ENCODE assay signal across 15 cellular contexts in genomic region chr5:57386958-57387357, GRCh38.
DNase-seq lines count a peak whose midpoint lies in the region; ATAC-seq and TF ChIP-seq lines count a peak whose summit lies in the region.
"Had no signal": no experiment of that assay in that cellular context is flagged by ENCODE, and none has a peak within 500 bp of the region (broad histone marks: within the 10 kb centered on the region; RNA-seq: fewer than 3 reads in every experiment).

No MANE protein-coding gene starts in this region.

- TF ChIP-seq CTCF in brain microvascular endothelial cell (IDR thresholded peaks at IDR 0.05; ENCODE audit: low read depth, low read length, missing control alignments) (no peak), prostate gland (IDR thresholded peaks at IDR 0.05) (no peak)

- WGBS in prostate gland: 79% methylated on average over 2 of the region's 2 CpGs

- no peak overlapping the region for H3K4me3 ChIP-seq in brain microvascular endothelial cell (ENCODE audit: low read depth, low read length)
- H3K4me3 ChIP-seq in prostate gland: no peak overlapping the region
- H3K4me3 ChIP-seq: body of pancreas, lung, stomach had no signal

- ATAC-seq in GM19463 (IDR thresholded peaks at IDR 0.05; ENCODE audit: unreplicated experiment): no peak
- ATAC-seq in HG03039 (IDR thresholded peaks at IDR 0.05; ENCODE audit: unreplicated experiment): no peak
- no peak for ATAC-seq in GM21367 (IDR thresholded peaks at IDR 0.05; ENCODE audit: unreplicated experiment)
- ATAC-seq: body of pancreas had no signal

- no peak for TF ChIP-seq POLR2A in prostate gland (IDR thresholded peaks at IDR 0.05)

- no peaks in the 10 kb centered on the region for H3K9me3 ChIP-seq in prostate gland
- H3K9me3 ChIP-seq: body of pancreas, stomach had no signal

- no peaks in the 10 kb centered on the region for H3K36me3 ChIP-seq in brain microvascular endothelial cell (replicated peaks)
- no peaks in the 10 kb centered on the region for H3K36me3 ChIP-seq in prostate gland
- H3K36me3 ChIP-seq: stomach had no signal

- intact Hi-C loops in prostate gland (cut with DNase I): no loop called here

- no peak overlapping the region for H3K27ac ChIP-seq in brain microvascular endothelial cell
- no peak overlapping the region for H3K27ac ChIP-seq in prostate gland
- H3K27ac ChIP-seq: body of pancreas, stomach had no signal

- H3K27me3 ChIP-seq in brain microvascular endothelial cell (replicated peaks): no peaks in the 10 kb centered on the region
- no peaks in the 10 kb centered on the region for H3K27me3 ChIP-seq in prostate gland (replicated peaks; ENCODE audit: insufficient read depth)
- H3K27me3 ChIP-seq: body of pancreas, stomach had no signal

- peak; percentile 79 for DNase-seq in EH (ENCODE audit: low read depth)
- peak; percentile 40 for DNase-seq in LHCN-M2 (ENCODE audit: low read depth)
- peak; percentile 34 for DNase-seq in brain microvascular endothelial cell
- peak; percentile 37 for DNase-seq in kidney tubule cell (ENCODE audit: low spot score)
- no peak for DNase-seq in prostate gland (ENCODE audit: low spot score)
- DNase-seq: activated CD4-positive, alpha-beta T cell treated with anti-CD3 and anti-CD28 coated beads, Interleukin-2, amount 50 U/mL, for 1 hour; body of pancreas; hippocampal formation; NCI-H510A treated with DMSO at 0.1 percent for 48 hours; small intestine; stomach had no signal

- H3K4me1 ChIP-seq in prostate gland (replicated peaks): no peaks in the 10 kb centered on the region
- H3K4me1 ChIP-seq: body of pancreas had no signal

- in situ Hi-C loops in brain microvascular endothelial cell (cut with HindIII; ENCODE audit: low pct_ligation_motif_present, low sequenced_read_pairs): no loop called here
